In genomic region chr2:89205153-89205552, GRCh38 we compare ENCODE assay signal across 8 cellular contexts.
A peak's percentile ranks its signal among the peaks of the same experiment; 100 is the strongest.
DNase-seq lines count a peak whose midpoint lies in the region; ATAC-seq and TF ChIP-seq lines count a peak whose summit lies in the region.
"Not testable (repeated sequence)": the region's sequence is repeated elsewhere in the genome, so short reads cannot be mapped to it uniquely, and the experiment has no call there.

No MANE protein-coding gene starts in this region.

- H3K4me1 Mint-ChIP-seq in T-helper 17 cell; activated naive CD8-positive, alpha-beta T cell treated with anti-CD3 and anti-CD28 coated beads, Interleukin-2, amount 50 U/mL, for 24 hours: not testable (repeated sequence)

- not testable (repeated sequence) for H3K36me3 Mint-ChIP-seq in T-helper 17 cell (ENCODE audit: low read depth); activated naive CD8-positive, alpha-beta T cell treated with anti-CD3 and anti-CD28 coated beads, Interleukin-2, amount 50 U/mL, for 24 hours (ENCODE audit: low read depth)

- not testable (repeated sequence) for H3K9me3 Mint-ChIP-seq in activated naive CD8-positive, alpha-beta T cell treated with anti-CD3 and anti-CD28 coated beads, Interleukin-2, amount 50 U/mL, for 24 hours

- not testable (repeated sequence) for H2BK120ac ChIP-seq in neuronal stem cell (ENCODE audit: low read depth, low read length)

- DNase-seq in DMS53 treated with DMSO at 0.1 percent for 48 hours (lab: John Stamatoyannopoulos, UW; ENCODE audit: unreplicated experiment) = peak; percentile 2
- peak; percentile 4 for DNase-seq in NCI-H1105 treated with DMSO at 0.1 percent for 48 hours (lab: John Stamatoyannopoulos, UW)
- DNase-seq in T-helper 17 cell = peak in 1 of 3 donors; percentile 5
- DNase-seq in activated naive CD8-positive, alpha-beta T cell treated with anti-CD3 and anti-CD28 coated beads, Interleukin-2, amount 50 U/mL, for 24 hours = peak; percentile 34
- DNase-seq in cardiac muscle cell (ENCODE audit: low read depth in 1 of 2, low spot score in 1 of 2) = peak; percentile 11 to 13
- peak; percentile 14 for DNase-seq in neuronal stem cell (ENCODE audit: low spot score)
- DNase-seq in tibial artery = peak; percentile 40 to 63

- TF ChIP-seq CTCF in cardiac muscle cell (IDR thresholded peaks at IDR 0.05; ENCODE audit: low read depth, low read length) (peak; percentile 46), tibial artery (IDR thresholded peaks at IDR 0.05) (peak in 1 of 2 experiments; percentile 34)

- not testable (repeated sequence) for H3K9ac ChIP-seq in neuronal stem cell (ENCODE audit: low read depth, low read length, poor library complexity)

- not testable (repeated sequence) for H3K4me1 ChIP-seq in cardiac muscle cell (ENCODE audit: low read depth); neuronal stem cell (ENCODE audit: control insufficient read depth in 2 of 2, insufficient read depth in 1 of 2, low read depth in 1 of 2, low read length in 2 of 2); tibial artery

- WGBS in neuronal stem cell (ENCODE audit: extremely low coverage in 2 of 2, insufficient read length in 2 of 2, insufficient replicate concordance in 1 of 2), 2 donors = no CpG with 5 or more reads among the region's 11 CpGs

- H3K23ac ChIP-seq in neuronal stem cell (ENCODE audit: low read depth, low read length, poor library complexity) = not testable (repeated sequence)

- not testable (repeated sequence) for H2BK5ac ChIP-seq in neuronal stem cell (ENCODE audit: low read length)

- not testable (repeated sequence) for H2BK12ac ChIP-seq in neuronal stem cell (ENCODE audit: low read length)

- H3K27me3 Mint-ChIP-seq in T-helper 17 cell; activated naive CD8-positive, alpha-beta T cell treated with anti-CD3 and anti-CD28 coated beads, Interleukin-2, amount 50 U/mL, for 24 hours: not testable (repeated sequence)

- not testable (repeated sequence) for H3K9me3 ChIP-seq in T-helper 17 cell (ENCODE audit: control insufficient read depth, low read length, poor library complexity, severe bottlenecking); cardiac muscle cell (ENCODE audit: low read depth); neuronal stem cell (replicated peaks in 1 of 2; ENCODE audit: control insufficient read depth in 2 of 2, insufficient read depth in 1 of 2, low read depth in 1 of 2, low read length in 2 of 2); tibial artery

- H3K4me3 Mint-ChIP-seq in T-helper 17 cell; activated naive CD8-positive, alpha-beta T cell treated with anti-CD3 and anti-CD28 coated beads, Interleukin-2, amount 50 U/mL, for 24 hours: not testable (repeated sequence)

- not testable (repeated sequence) for H3K27me3 ChIP-seq in cardiac muscle cell; neuronal stem cell (ENCODE audit: control insufficient read depth in 3 of 3, insufficient read depth in 3 of 3, low read depth in 1 of 3, low read length in 3 of 3); tibial artery

- H4K91ac ChIP-seq in neuronal stem cell (ENCODE audit: low read depth, low read length, poor library complexity) = not testable (repeated sequence)

- not testable (repeated sequence) for H4K8ac ChIP-seq in neuronal stem cell (ENCODE audit: low read depth, low read length)

- not testable (repeated sequence) for H3K4me3 ChIP-seq in cardiac muscle cell; neuronal stem cell (ENCODE audit: low read length in 2 of 2); tibial artery

- ATAC-seq in HG02610 (IDR thresholded peaks at IDR 0.05; ENCODE audit: unreplicated experiment) (peak; percentile 40), T-helper 17 cell (peak; percentile 46)
- not testable (repeated sequence) for ATAC-seq in activated naive CD8-positive, alpha-beta T cell treated with anti-CD3 and anti-CD28 coated beads, Interleukin-2, amount 50 U/mL, for 24 hours

- H3K79me1 ChIP-seq in neuronal stem cell (ENCODE audit: low read depth, low read length) = not testable (repeated sequence)

- not testable (repeated sequence) for H3K27ac ChIP-seq in cardiac muscle cell; neuronal stem cell (replicated peaks; ENCODE audit: low read length); tibial artery

- H3K36me3 ChIP-seq in cardiac muscle cell; neuronal stem cell (replicated peaks in 1 of 2; ENCODE audit: control insufficient read depth in 2 of 2, insufficient read depth in 2 of 2, low read length in 2 of 2); tibial artery: not testable (repeated sequence)

- not testable (repeated sequence) for H3K14ac ChIP-seq in neuronal stem cell (ENCODE audit: low read length)

- not testable (repeated sequence) for H3K27ac Mint-ChIP-seq in T-helper 17 cell; activated naive CD8-positive, alpha-beta T cell treated with anti-CD3 and anti-CD28 coated beads, Interleukin-2, amount 50 U/mL, for 24 hours

- H2AFZ ChIP-seq in neuronal stem cell (ENCODE audit: low read length) = not testable (repeated sequence)

- not testable (repeated sequence) for H2AK5ac ChIP-seq in neuronal stem cell (ENCODE audit: low read depth, low read length)

- H3K4me2 ChIP-seq in neuronal stem cell (ENCODE audit: insufficient read depth, low read length, poor library complexity, severe bottlenecking) = not testable (repeated sequence)

- not testable (repeated sequence) for H2BK15ac ChIP-seq in neuronal stem cell (ENCODE audit: low read length)

- not testable (repeated sequence) for H3K18ac ChIP-seq in neuronal stem cell (ENCODE audit: low read length)

- not testable (repeated sequence) for H3K4ac ChIP-seq in neuronal stem cell (ENCODE audit: low read length)

- intact Hi-C loops in tibial artery (cut with DNase I; ENCODE audit: low total_unique reads) = not testable (repeated sequence)
